Comparison of ENCODE assay signal across 18 cellular contexts in genomic region chr2:23698116-23698732, GRCh38.
DNase-seq lines count a peak whose midpoint lies in the region; ATAC-seq and TF ChIP-seq lines count a peak whose summit lies in the region.
"Had no signal": no experiment of that assay in that cellular context is flagged by ENCODE, and none has a peak within 500 bp of the region (broad histone marks: within the 10 kb centered on the region; RNA-seq: fewer than 3 reads in every experiment).

No MANE protein-coding gene starts in this region.

- no peak overlapping the region for H3K4me3 ChIP-seq in dorsolateral prefrontal cortex
- no peak overlapping the region for H3K4me3 ChIP-seq in upper lobe of right lung
- H3K4me3 ChIP-seq: K562 had no signal

- peak; percentile 41 for DNase-seq in natural killer cell treated with Interleukin-12 subunit alpha and Interleukin-12 subunit beta and Interleukin-15 and Interleukin-18, amount 100 ng/mL, for 72 hours (ENCODE audit: low spot score)
- DNase-seq in natural killer cell (no peak), dorsolateral prefrontal cortex (no peak), neural crest cell (ENCODE audit: low read depth, low spot score) (no peak), NCI-H1417 treated with DMSO at 0.1 percent for 48 hours (lab: John Stamatoyannopoulos, UW) (no peak), dermis blood vessel endothelial cell (no peak), upper lobe of right lung (no peak)
- DNase-seq: 8988T, COR-L47, DND-41, NCI-H1105 treated with DMSO at 0.1 percent for 48 hours, NCI-H510A treated with DMSO at 0.1 percent for 48 hours, NCI-H774, Right ventricle myocardium superior had no signal

- H3K27ac Mint-ChIP-seq in natural killer cell treated with Interleukin-12 subunit alpha and Interleukin-12 subunit beta and Interleukin-15 and Interleukin-18, amount 100 ng/mL, for 72 hours = no peak overlapping the region
- no peak overlapping the region for H3K27ac Mint-ChIP-seq in natural killer cell
- H3K27ac Mint-ChIP-seq in neural crest cell (ENCODE audit: unreplicated experiment) = peak overlapping the region; percentile 95
- H3K27ac Mint-ChIP-seq: B cell had no signal

- intact Hi-C loops in natural killer cell (cut with micrococcal nuclease) (no loop called here), dorsolateral prefrontal cortex (cut with DNase I) (no loop called here), upper lobe of right lung (cut with DNase I) (no loop called here)

- H3K9me3 ChIP-seq in upper lobe of right lung = no peaks in the 10 kb centered on the region

- H3K27me3 Mint-ChIP-seq in natural killer cell treated with Interleukin-12 subunit alpha and Interleukin-12 subunit beta and Interleukin-15 and Interleukin-18, amount 100 ng/mL, for 72 hours = no peaks in the 10 kb centered on the region
- H3K27me3 Mint-ChIP-seq in natural killer cell (ENCODE audit: low read depth in 2 of 2) = no peaks in the 10 kb centered on the region
- H3K27me3 Mint-ChIP-seq in neural crest cell (ENCODE audit: low read depth) = no peaks in the 10 kb centered on the region
- H3K27me3 Mint-ChIP-seq: B cell had no signal

- peak overlapping the region in 37 of 59 donors; percentile 6 to 90 (median 49) for H3K27ac ChIP-seq in dorsolateral prefrontal cortex
- H3K27ac ChIP-seq in upper lobe of right lung = no peak overlapping the region

- peaks cover 10% of the 10 kb centered on the region for H3K4me1 ChIP-seq in upper lobe of right lung

- no peaks in the 10 kb centered on the region for H3K36me3 Mint-ChIP-seq in natural killer cell treated with Interleukin-12 subunit alpha and Interleukin-12 subunit beta and Interleukin-15 and Interleukin-18, amount 100 ng/mL, for 72 hours
- H3K36me3 Mint-ChIP-seq in natural killer cell (no peaks in the 10 kb centered on the region), neural crest cell (ENCODE audit: low read depth) (peaks cover 36% of the 10 kb centered on the region)

- peaks cover 0 to 18% of the 10 kb centered on the region in 2 donors for H3K4me1 Mint-ChIP-seq in natural killer cell treated with Interleukin-12 subunit alpha and Interleukin-12 subunit beta and Interleukin-15 and Interleukin-18, amount 100 ng/mL, for 72 hours (ENCODE audit: low read depth in 2 of 2)
- peaks cover 15 to 30% of the 10 kb centered on the region in 2 donors for H3K4me1 Mint-ChIP-seq in natural killer cell
- peaks cover 10% of the 10 kb centered on the region for H3K4me1 Mint-ChIP-seq in neural crest cell
- H3K4me1 Mint-ChIP-seq: B cell had no signal

- no peak overlapping the region for H3K4me3 Mint-ChIP-seq in natural killer cell treated with Interleukin-12 subunit alpha and Interleukin-12 subunit beta and Interleukin-15 and Interleukin-18, amount 100 ng/mL, for 72 hours
- H3K4me3 Mint-ChIP-seq in natural killer cell (no peak overlapping the region), neural crest cell (no peak overlapping the region)
- H3K4me3 Mint-ChIP-seq: B cell had no signal

- no peak for ATAC-seq in natural killer cell treated with Interleukin-12 subunit alpha and Interleukin-12 subunit beta and Interleukin-15 and Interleukin-18, amount 100 ng/mL, for 72 hours
- ATAC-seq in natural killer cell (no peak), GM21515 (IDR thresholded peaks at IDR 0.05; ENCODE audit: unreplicated experiment) (no peak), upper lobe of right lung (no peak)
- ATAC-seq: HCT116, K562 had no signal

- H3K27me3 ChIP-seq in dorsolateral prefrontal cortex (no peaks in the 10 kb centered on the region), upper lobe of right lung (no peaks in the 10 kb centered on the region)

- H3K9me3 Mint-ChIP-seq in natural killer cell treated with Interleukin-12 subunit alpha and Interleukin-12 subunit beta and Interleukin-15 and Interleukin-18, amount 100 ng/mL, for 72 hours = no peaks in the 10 kb centered on the region
- H3K9me3 Mint-ChIP-seq in natural killer cell = no peaks in the 10 kb centered on the region
- H3K9me3 Mint-ChIP-seq in neural crest cell = peaks cover 11% of the 10 kb centered on the region

- H3K36me3 ChIP-seq in upper lobe of right lung = peaks cover 21% of the 10 kb centered on the region

- TF ChIP-seq CTCF in natural killer cell (IDR thresholded peaks at IDR 0.05) (no peak), dorsolateral prefrontal cortex (IDR thresholded peaks at IDR 0.05 in 54 of 56, conservative IDR thresholded peaks at IDR 0.05 in 2 of 56; ENCODE audit: low read depth in 1 of 56, partially characterized antibody in 56 of 56) (no peak), neural crest cell (conservative IDR thresholded peaks at IDR 0.05) (no peak), upper lobe of right lung (IDR thresholded peaks at IDR 0.05) (no peak)
